Comparison of ENCODE assay signal across 8 cellular contexts in genomic region chr9:120876842-120877240, GRCh38. TPM values are rescaled to one million over a fixed set of nuclear protein-coding genes. Genes with fewer than 3 reads are reported as not detected.
A peak's percentile ranks its signal among the peaks of the same experiment; 100 is the strongest.
DNase-seq lines count a peak whose midpoint lies in the region; ATAC-seq and TF ChIP-seq lines count a peak whose summit lies in the region.

Gene PHF19, minus strand, starts transcription at chr9:120877188. Its CDS starts 2,447 bp downstream, at chr9:120874741.

- H3K36me3 Mint-ChIP-seq in memory B cell, result no peaks in the 10 kb centered on the region

- peak within 1 kb of the TSS; percentile 89 for H3K4me3 ChIP-seq in SK-N-MC
- peak within 1 kb of the TSS; percentile 40 to 86 (median 75) for H3K4me3 ChIP-seq in dorsolateral prefrontal cortex
- H3K4me3 ChIP-seq in upper lobe of left lung, result peak within 1 kb of the TSS; percentile 63 to 96 (median 81)

- TF ChIP-seq EP300 in upper lobe of left lung (IDR thresholded peaks at IDR 0.05), result no peak

- 0% methylated on average over 16 of the region's 45 CpGs; no CpG with 5 or more reads in 1 of the 2 donors for WGBS in upper lobe of left lung, 2 donors

- no peaks in the 10 kb centered on the region for H3K27me3 ChIP-seq in dorsolateral prefrontal cortex
- no peaks in the 10 kb centered on the region for H3K27me3 ChIP-seq in upper lobe of left lung

- peaks cover 32% of the 10 kb centered on the region for H3K4me1 Mint-ChIP-seq in memory B cell

- H3K9me3 ChIP-seq in SK-N-MC (ENCODE audit: low read depth, low read length), result no peaks in the 10 kb centered on the region
- no peaks in the 10 kb centered on the region for H3K9me3 ChIP-seq in upper lobe of left lung

- H3K4me3 Mint-ChIP-seq in memory B cell, result peak within 1 kb of the TSS; percentile 87

- H3K27ac ChIP-seq in SK-N-MC (peak within 1 kb of the TSS; percentile 44), dorsolateral prefrontal cortex (peak within 1 kb of the TSS; percentile 80 to 99 (median 95)), upper lobe of left lung (peak within 1 kb of the TSS; percentile 87 to 95 (median 92))

- TF ChIP-seq POLR2A in GM18505 (IDR thresholded peaks at IDR 0.05; ENCODE audit: borderline replicate concordance, extremely low read depth, insufficient read depth, insufficient read length) (no peak), upper lobe of left lung (IDR thresholded peaks at IDR 0.05) (no peak)

- no peaks in the 10 kb centered on the region for H3K9me3 Mint-ChIP-seq in memory B cell

- H3K4me1 ChIP-seq in upper lobe of left lung, result peaks cover 12 to 26% (median 17%) of the 10 kb centered on the region in 4 donors

- H3K36me3 ChIP-seq in SK-N-MC (ENCODE audit: insufficient read depth, low read length), result peaks cover 9% of the 10 kb centered on the region; the same call in 1 of the 2 replicates
- H3K36me3 ChIP-seq in upper lobe of left lung, result peaks cover 0 to 10% (median 2%) of the 10 kb centered on the region in 4 donors

- peaks cover 7% of the 10 kb centered on the region for H3K27me3 Mint-ChIP-seq in memory B cell

- peak in 1 of 56 donors; percentile 3 for TF ChIP-seq CTCF in dorsolateral prefrontal cortex (IDR thresholded peaks at IDR 0.05 in 54 of 56, conservative IDR thresholded peaks at IDR 0.05 in 2 of 56; ENCODE audit: low read depth in 1 of 56, partially characterized antibody in 56 of 56)
- no peak for TF ChIP-seq CTCF in upper lobe of left lung (IDR thresholded peaks at IDR 0.05)

- ATAC-seq in GM18505 (IDR thresholded peaks at IDR 0.05; ENCODE audit: unreplicated experiment) (peak; percentile 8), HG03139 (IDR thresholded peaks at IDR 0.05; ENCODE audit: unreplicated experiment) (peak; percentile 5), memory B cell (ENCODE audit: low read depth) (peak; percentile 3), upper lobe of left lung (ENCODE audit: low FRiP score in 2 of 2) (peak in 1 of 2 donors; percentile 63)

- DNase-seq in AG08396 (ENCODE audit: low spot score) (peak; percentile 78), SK-N-MC (ENCODE audit: low read depth, low spot score) (no peak), dorsolateral prefrontal cortex (peak in 2 of 10 donors; percentile 23 to 60), memory B cell (ENCODE audit: low spot score in 2 of 2) (no peak), upper lobe of left lung (peak in 1 of 2 donors; percentile 89), UCSD-AML1 (lab: John Stamatoyannopoulos, UW; ENCODE audit: unreplicated experiment) (no peak)

- peak within 1 kb of the TSS; percentile 86 for H3K27ac Mint-ChIP-seq in memory B cell

- peak within 1 kb of the TSS; percentile 85 for H3K9ac ChIP-seq in SK-N-MC (ENCODE audit: insufficient read length)

- intact Hi-C loops in dorsolateral prefrontal cortex (cut with DNase I), result loop anchor here (2.0 to 10.0 kb wide), 7 partner anchors 35 to 198 kb away; partner anchors contain the start of genes CNTRL (in 1 of the 2), FBXW2 (in 1 of the 2), MEGF9 (in 1 of the 2) and PSMD5 (in 1 of the 2)

RNA-seq across cellular contexts. Expression of gene PHF19, which starts in this region (rescaled TPM):
- total RNA-seq in dorsolateral prefrontal cortex, result 100 to 1,000 TPM in 2 of 120 experiments, 10 to 100 TPM in 118; 18.7 to 119 (median 39.5) TPM
- total RNA-seq in upper lobe of left lung, result 10 to 100 TPM in 5 of 6 donors, 1 to 10 TPM in 1; 8.0 to 42.4 (median 19.2) TPM

Comparison
In these comparisons a context has a peak if more than half of its experiments do, and no peak if none do; other contexts are left out.
1. H3K27ac ChIP-seq: peak in every context shown above with its lines; median percentile 95 in dorsolateral prefrontal cortex; 92 in upper lobe of left lung; 44 in SK-N-MC.